In the genomic region with DNA sequence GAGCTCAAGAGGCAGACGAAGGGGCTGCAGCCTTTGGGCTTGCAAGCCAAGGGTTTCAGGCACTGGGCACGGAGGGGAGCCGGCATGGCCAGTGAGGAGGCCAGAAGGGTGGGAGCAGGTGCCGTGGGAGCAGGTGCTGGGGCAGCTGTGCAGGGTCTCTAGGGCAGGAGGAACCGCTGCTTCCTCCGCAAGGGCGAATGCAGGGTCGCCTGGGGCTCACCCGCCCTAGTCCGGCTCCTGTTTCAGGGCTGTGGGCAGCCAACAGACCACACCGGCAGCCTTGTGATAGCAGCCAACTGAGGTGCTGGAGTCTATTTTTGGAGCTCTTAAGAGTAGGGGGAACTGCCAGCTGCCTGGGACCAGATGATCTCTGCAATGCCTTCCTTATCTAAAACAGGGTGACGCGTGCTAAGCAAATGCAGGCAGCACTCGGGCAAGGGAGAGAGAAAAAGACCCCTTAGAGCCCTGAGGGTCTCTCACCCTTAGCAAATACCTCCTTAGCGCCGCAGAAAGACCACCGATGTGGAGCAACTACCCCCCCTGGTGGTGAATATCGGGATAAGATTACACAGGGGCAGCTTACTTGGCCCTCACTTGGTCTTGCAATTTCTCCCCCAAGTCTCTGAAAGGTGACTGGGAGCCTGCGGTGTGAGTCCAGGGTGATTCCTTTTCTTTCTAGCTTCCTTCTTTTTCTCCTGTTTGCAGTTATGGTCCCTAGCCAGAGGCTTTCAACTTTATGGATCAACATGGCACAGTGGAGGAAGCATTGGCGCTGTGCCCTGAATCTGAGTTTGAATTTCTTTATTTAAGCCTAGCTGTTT, we compare ENCODE assay signal across 8 cellular contexts. TPM values are rescaled to one million over a fixed set of nuclear protein-coding genes. Genes with fewer than 3 reads are reported as not detected.
A peak's percentile ranks its signal among the peaks of the same experiment; 100 is the strongest.
DNase-seq lines count a peak whose midpoint lies in the region; ATAC-seq lines count a peak whose summit lies in the region.

No MANE protein-coding gene starts in this region.

- no peak overlapping the region for H2AFZ ChIP-seq in trophoblast cell (ENCODE audit: insufficient read depth, low read length, poor library complexity)

- DNase-seq in AML-193 (lab: John Stamatoyannopoulos, UW) (peak; percentile 30 to 39), M059J (ENCODE audit: low read depth) (peak; percentile 53), SJCRH30 (peak; percentile 96 to 97), head of caudate nucleus (peak in 40 of 42 donors; percentile 17 to 91 (median 65)), trophoblast cell (peak; percentile 54 to 75), ureter (ENCODE audit: low spot score) (peak; percentile 67)
- DNase-seq in activated gamma-delta T cell treated with anti-CD3 and anti-CD28 coated beads, Interleukin-2, amount 50 U/mL, for 16 hours (ENCODE audit: low read depth): peak; percentile 75

- H3K27ac ChIP-seq in SJCRH30 (peak overlapping the region; percentile 30), trophoblast cell (ENCODE audit: low read depth, low read length) (no peak overlapping the region)

- H3K4me1 ChIP-seq in SJCRH30 (peaks cover 41% of the 10 kb centered on the region), trophoblast cell (ENCODE audit: control insufficient read depth in 1 of 2, insufficient read depth in 2 of 2, low read length in 2 of 2) (no peaks in the 10 kb centered on the region)

- no peak overlapping the region for H3K14ac ChIP-seq in trophoblast cell (ENCODE audit: low read length)

- H2BK12ac ChIP-seq in trophoblast cell (ENCODE audit: low read length): no peak overlapping the region

- intact Hi-C loops in head of caudate nucleus (cut with DNase I): loop anchor here (2.0 kb wide), 1 partner anchor 17 kb away; no protein-coding TSS in a partner anchor

- no peaks in the 10 kb centered on the region for H3K36me3 ChIP-seq in SJCRH30
- H3K36me3 ChIP-seq in trophoblast cell (ENCODE audit: control insufficient read depth in 1 of 2, insufficient read depth in 2 of 2, low read length in 2 of 2): no peaks in the 10 kb centered on the region

- H4K91ac ChIP-seq in trophoblast cell (ENCODE audit: low read depth, low read length): no peak overlapping the region

- WGBS in trophoblast cell (ENCODE audit: extremely low coverage, insufficient coverage, insufficient read length): no CpG with 5 or more reads among the region's 20 CpGs

- H3K18ac ChIP-seq in trophoblast cell (ENCODE audit: low read length): no peak overlapping the region

- no peak overlapping the region for H3K4ac ChIP-seq in trophoblast cell (ENCODE audit: low read depth, low read length)

- H2AK5ac ChIP-seq in trophoblast cell (ENCODE audit: low read length): no peak overlapping the region

- H2BK5ac ChIP-seq in trophoblast cell (ENCODE audit: low read depth, low read length, poor library complexity): no peak overlapping the region

- H2BK120ac ChIP-seq in trophoblast cell (ENCODE audit: insufficient read depth, low read length, poor library complexity): no peak overlapping the region

- H3K79me2 ChIP-seq in trophoblast cell (ENCODE audit: control insufficient read depth, insufficient read depth, low read length, poor library complexity): no peaks in the 10 kb centered on the region

- H4K8ac ChIP-seq in trophoblast cell (ENCODE audit: low read depth, low read length): no peak overlapping the region

- H3K27me3 ChIP-seq in SJCRH30 (no peaks in the 10 kb centered on the region), trophoblast cell (ENCODE audit: insufficient read depth, low read length) (peaks cover 5% of the 10 kb centered on the region)

- no peaks in the 10 kb centered on the region for H3K9me3 ChIP-seq in SJCRH30 (replicated peaks)
- H3K9me3 ChIP-seq in trophoblast cell (ENCODE audit: insufficient read depth, low read depth, low read length): peaks cover 1% of the 10 kb centered on the region

- peak; percentile 66 for ATAC-seq in GM19351 (IDR thresholded peaks at IDR 0.05; ENCODE audit: unreplicated experiment)

- no peak overlapping the region for H3K4me3 ChIP-seq in SJCRH30
- H3K4me3 ChIP-seq in trophoblast cell (ENCODE audit: low read depth, low read length): no peak overlapping the region

- H3K23ac ChIP-seq in trophoblast cell (ENCODE audit: low read length): no peak overlapping the region

- H4K12ac ChIP-seq in trophoblast cell (ENCODE audit: low read depth, low read length): no peak overlapping the region

- H3K9ac ChIP-seq in trophoblast cell (ENCODE audit: low read length): no peak overlapping the region

- H3K79me1 ChIP-seq in trophoblast cell (ENCODE audit: low read length): no peaks in the 10 kb centered on the region

- no peak overlapping the region for H3K4me2 ChIP-seq in trophoblast cell (ENCODE audit: low read length)

RNA-seq across cellular contexts. Expression of a gene that starts 20.7 kb away (rescaled TPM):
- total RNA-seq in M059J (2014; rRNA removed; shearing (Covaris generic)): 28.8 and 55.8 TPM in 2 replicates
- total RNA-seq in SJCRH30 (2014; rRNA removed; shearing (Covaris generic)): 64.4 and 67.6 TPM in 2 replicates
- 41.7 and 41.9 TPM in 2 replicates for polyA plus RNA-seq in trophoblast cell (2013)
- total RNA-seq in ureter: 69.8 TPM

RNA-seq across cellular contexts. Expression of a gene that starts 28.7 kb away (rescaled TPM):
- 21.9 and 22.3 TPM in 2 replicates for total RNA-seq in M059J (2014; rRNA removed; shearing (Covaris generic))
- 12.7 and 14.4 TPM in 2 replicates for total RNA-seq in SJCRH30 (2014; rRNA removed; shearing (Covaris generic))
- 0.15 and 0.19 TPM in 2 replicates for polyA plus RNA-seq in trophoblast cell (2013)
- 4.8 TPM for total RNA-seq in ureter

RNA-seq across cellular contexts. Expression of a gene that starts 51.8 kb away (rescaled TPM):
- 34.7 and 39.0 TPM in 2 replicates for total RNA-seq in M059J (2014; rRNA removed; shearing (Covaris generic))
- total RNA-seq in SJCRH30 (2014; rRNA removed; shearing (Covaris generic)): 36.7 and 39.6 TPM in 2 replicates
- 19.3 and 20.7 TPM in 2 replicates for polyA plus RNA-seq in trophoblast cell (2013)
- 58.6 TPM for total RNA-seq in ureter

Comparison
In these comparisons a context has a peak if more than half of its experiments do, and no peak if none do; other contexts are left out.
1. DNase-seq: peak in every context shown above with its lines; median percentile 96 in SJCRH30; 75 in activated gamma-delta T cell treated with anti-CD3 and anti-CD28 coated beads, Interleukin-2, amount 50 U/mL, for 16 hours; 67 in ureter; 65 in head of caudate nucleus; 64 in trophoblast cell; 53 in M059J; 34 in AML-193.